In genomic region chr10:84205049-84205852, GRCh38 we compare ENCODE assay signal across 8 cellular contexts. TPM values are rescaled to one million over a fixed set of nuclear protein-coding genes. Genes with fewer than 3 reads are reported as not detected.
DNase-seq lines count a peak whose midpoint lies in the region; ATAC-seq and TF ChIP-seq lines count a peak whose summit lies in the region.

No MANE protein-coding gene starts in this region.

- H3K79me2 ChIP-seq in Karpas-422 (ENCODE audit: low read length): no peaks in the 10 kb centered on the region

- H3K4me2 ChIP-seq in Karpas-422 (ENCODE audit: low read depth, low read length, poor library complexity, severe bottlenecking): no peak overlapping the region

- peak; percentile 93 for TF ChIP-seq CTCF in GM10248 (IDR thresholded peaks at IDR 0.05; ENCODE audit: control extremely low read depth, extremely low read depth, low read depth, missing control alignments)

- H3K4me3 ChIP-seq in Karpas-422 (ENCODE audit: low read length): no peak overlapping the region

- DNase-seq in GM10248 (ENCODE audit: extremely low spot score) (peak; percentile 77), Karpas-422 (peak; percentile 74), T-helper 1 cell (peak in 3 of 5 donors; percentile 27 to 48 (median 41)), anterior cingulate cortex (lab: John Stamatoyannopoulos, UW) (peak in 51 of 58 donors; percentile 8 to 82 (median 49)), hypothalamus (lab: John Stamatoyannopoulos, UW) (peak in 41 of 51 donors; percentile 5 to 77 (median 34)), NCI-H1048 (lab: John Stamatoyannopoulos, UW) (no peak)
- DNase-seq in stimulated activated CD4-positive, alpha-beta T cell treated with anti-CD3 and anti-CD28 coated beads, Interleukin-12 subunit alpha, Interleukin-12 subunit beta, amount 100 ng/mL, for 48 hours (ENCODE audit: low read depth in 2 of 3, low spot score in 1 of 3): peak; percentile 50 to 68 (median 59)

- no peaks in the 10 kb centered on the region for H3K9me3 ChIP-seq in Karpas-422 (ENCODE audit: low read length)

- H3K9me2 ChIP-seq in Karpas-422 (replicated peaks; ENCODE audit: insufficient read depth, low read length): no peaks in the 10 kb centered on the region

- H3K9ac ChIP-seq in Karpas-422 (ENCODE audit: low read length): no peak overlapping the region

- no peak overlapping the region for H3K27ac ChIP-seq in Karpas-422 (ENCODE audit: low read length)

- H3K36me3 ChIP-seq in Karpas-422 (ENCODE audit: insufficient read depth, low read length): no peaks in the 10 kb centered on the region

- H3K27me3 ChIP-seq in Karpas-422 (ENCODE audit: low read length): no peaks in the 10 kb centered on the region

- no peak overlapping the region for H2AFZ ChIP-seq in Karpas-422 (ENCODE audit: low read length)

- H4K20me1 ChIP-seq in Karpas-422 (ENCODE audit: insufficient read depth, low read depth, low read length): no peaks in the 10 kb centered on the region

- POLR2A ChIA-PET in GM10248 (lab: Yijun Ruan, JAX): interaction anchor here (1.2 kb wide), 1 partner anchor 57 kb away, joined by 3 read pairs; no protein-coding TSS in a partner anchor

- peak; percentile 67 for ATAC-seq in GM21786 (IDR thresholded peaks at IDR 0.05; ENCODE audit: unreplicated experiment)

- H3K4me1 ChIP-seq in Karpas-422 (ENCODE audit: low read length): no peaks in the 10 kb centered on the region

- CTCF ChIA-PET in GM10248 (lab: Yijun Ruan, JAX): interaction anchor here (0.5 to 10.1 kb wide), 30 partner anchors 8 to 332 kb away, joined by 3 to 115 read pairs (median 4); partner anchors contain the start of genes GHITM and GPR15LG

RNA-seq across cellular contexts. Expression of gene CDHR1, which starts 10.9 kb away (rescaled TPM):
- not detected in 2 replicates for total RNA-seq in Karpas-422 (2014; rRNA removed; shearing (Covaris generic); ENCODE audit: low replicate concordance)

RNA-seq across cellular contexts. Expression of gene LRIT2, which starts 20.1 kb away (rescaled TPM):
- not detected in 2 replicates for total RNA-seq in Karpas-422 (2014; rRNA removed; shearing (Covaris generic); ENCODE audit: low replicate concordance)

RNA-seq across cellular contexts. Expression of gene GPR15LG, which starts 31.6 kb away (rescaled TPM):
- not detected in 2 replicates for total RNA-seq in Karpas-422 (2014; rRNA removed; shearing (Covaris generic); ENCODE audit: low replicate concordance)

RNA-seq across cellular contexts. Expression of gene LRIT1, which starts 36.1 kb away (rescaled TPM):
- total RNA-seq in Karpas-422 (2014; rRNA removed; shearing (Covaris generic); ENCODE audit: low replicate concordance): not detected in 2 replicates

RNA-seq across cellular contexts. Expression of gene RGR, which starts 39.6 kb away (rescaled TPM):
- total RNA-seq in Karpas-422 (2014; rRNA removed; shearing (Covaris generic); ENCODE audit: low replicate concordance): not detected in 2 replicates
